22 cellular contexts compared by ENCODE assay signal in the genomic region with DNA sequence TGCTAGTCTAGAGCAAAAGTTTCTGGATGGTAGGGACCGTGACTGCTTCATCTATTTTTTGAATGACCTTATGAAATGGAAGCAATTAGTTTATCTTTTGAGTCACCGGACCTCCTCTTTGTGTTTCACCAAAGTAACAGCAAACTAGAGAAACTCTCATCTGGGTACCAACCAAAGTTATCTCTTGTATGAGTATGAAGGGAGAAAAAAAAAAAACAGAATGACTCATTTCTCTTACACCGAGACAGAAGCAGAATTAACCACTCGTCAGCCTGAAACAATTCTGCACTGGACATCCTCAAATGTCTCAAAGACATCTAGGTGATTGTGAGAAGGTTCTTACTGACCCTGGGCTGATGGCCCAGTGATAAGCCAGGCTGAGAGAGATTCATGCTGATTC. TPM values are rescaled to one million over a fixed set of nuclear protein-coding genes. Genes with fewer than 3 reads are reported as not detected.
A peak's percentile ranks its signal among the peaks of the same experiment; 100 is the strongest.
DNase-seq lines count a peak whose midpoint lies in the region; ATAC-seq and TF ChIP-seq lines count a peak whose summit lies in the region.
"Had no signal": no experiment of that assay in that cellular context is flagged by ENCODE, and none has a peak within 500 bp of the region (broad histone marks: within the 10 kb centered on the region; RNA-seq: fewer than 3 reads in every experiment).

No MANE protein-coding gene starts in this region.

- no peaks in the 10 kb centered on the region; the same call in 1 of the 2 replicates for H3K4me1 ChIP-seq in IMR-90 (ENCODE audit: control insufficient read depth, insufficient read depth, low read length)
- H3K4me1 ChIP-seq: prostate gland had no signal

- no peak overlapping the region for H3K27ac ChIP-seq in IMR-90 (ENCODE audit: insufficient read depth, low read length)
- H3K27ac ChIP-seq in brain microvascular endothelial cell = no peak overlapping the region
- H3K27ac ChIP-seq: coronary artery, HL-60, prostate gland, stomach had no signal

- H3K9me1 ChIP-seq in IMR-90 (ENCODE audit: insufficient read depth, low read length) = no peaks in the 10 kb centered on the region

- H2BK15ac ChIP-seq in IMR-90 (ENCODE audit: low read depth, low read length) = no peak overlapping the region

- POLR2A ChIA-PET in IMR-90 (lab: Charles Lee; ENCODE audit: unreplicated experiment) = no interaction called here

- no peak overlapping the region for H3K4me3 Mint-ChIP-seq in progenitor cell of endocrine pancreas (ENCODE audit: low read depth)
- H3K4me3 Mint-ChIP-seq: activated CD4-positive, alpha-beta T cell treated with anti-CD3 and anti-CD28 coated beads, Interleukin-2, amount 10 ng/mL, durations not matched to agents 24 days and 14 days; CD8-positive, alpha-beta memory T cell; immature natural killer cell; type B pancreatic cell had no signal

- ATAC-seq in IMR-90 (ENCODE audit: low read depth) (no peak), HG02840 (IDR thresholded peaks at IDR 0.05; ENCODE audit: low FRiP score, unreplicated experiment) (no peak)

- no peak overlapping the region for H3K14ac ChIP-seq in IMR-90 (replicated peaks; ENCODE audit: low read depth, low read length)

- BruUV-seq in IMR-90 (replicated peaks; lab: Mats Ljungman, UMichigan) = no TSS peak

- H3K4me3 ChIP-seq in GM06990 (replicated peaks; ENCODE audit: low read depth, low read length) (no peak overlapping the region), IMR-90 (ENCODE audit: insufficient read depth, low read depth, low read length) (no peak overlapping the region), brain microvascular endothelial cell (ENCODE audit: low read depth, low read length) (no peak overlapping the region)
- H3K4me3 ChIP-seq: coronary artery, MG63, prostate gland, stomach had no signal

- H3K79me1 ChIP-seq in IMR-90 (ENCODE audit: low read depth in 1 of 2, low read length in 2 of 2) = peaks cover 4 to 19% of the 10 kb centered on the region in 2 experiments; a peak in 3 of 4 replicates

- H3K18ac ChIP-seq in IMR-90 (ENCODE audit: low read depth, low read length) = no peak overlapping the region

- peak overlapping the region; percentile 41 for H3K27ac Mint-ChIP-seq in progenitor cell of endocrine pancreas
- H3K27ac Mint-ChIP-seq: activated CD4-positive, alpha-beta T cell treated with anti-CD3 and anti-CD28 coated beads, Interleukin-2, amount 10 ng/mL, durations not matched to agents 24 days and 14 days; type B pancreatic cell had no signal

- no peak overlapping the region for H3K9ac ChIP-seq in IMR-90 (ENCODE audit: low read depth, low read length)

- no peaks in the 10 kb centered on the region for H3K27me3 ChIP-seq in GM06990 (replicated peaks; ENCODE audit: control insufficient read depth, insufficient read depth, low read length)
- no peaks in the 10 kb centered on the region for H3K27me3 ChIP-seq in IMR-90 (ENCODE audit: control insufficient read depth, insufficient read depth, low read length)
- H3K27me3 ChIP-seq in brain microvascular endothelial cell (replicated peaks) = no peaks in the 10 kb centered on the region
- H3K27me3 ChIP-seq: MG63, stomach had no signal

- in situ Hi-C loops in IMR-90 (cut with MboI; ENCODE audit: low sequenced_read_pairs) (no loop called here), brain microvascular endothelial cell (cut with HindIII; ENCODE audit: low pct_ligation_motif_present, low sequenced_read_pairs) (no loop called here)

- no peaks in the 10 kb centered on the region for H4K20me1 ChIP-seq in IMR-90 (ENCODE audit: insufficient read depth, low read length)

- H2BK120ac ChIP-seq in IMR-90 (ENCODE audit: low read depth, low read length) = no peak overlapping the region

- no peaks in the 10 kb centered on the region for H3K4me1 Mint-ChIP-seq in progenitor cell of endocrine pancreas (ENCODE audit: low read depth)
- H3K4me1 Mint-ChIP-seq: activated CD4-positive, alpha-beta T cell treated with anti-CD3 and anti-CD28 coated beads, Interleukin-2, amount 10 ng/mL, durations not matched to agents 24 days and 14 days had no signal

- H3K27me3 Mint-ChIP-seq in progenitor cell of endocrine pancreas = no peaks in the 10 kb centered on the region
- H3K27me3 Mint-ChIP-seq: activated CD4-positive, alpha-beta T cell treated with anti-CD3 and anti-CD28 coated beads, Interleukin-2, amount 10 ng/mL, durations not matched to agents 24 days and 14 days; CD8-positive, alpha-beta memory T cell; IgD-negative memory B cell; type B pancreatic cell had no signal

- TF ChIP-seq RAD21 in IMR-90 (IDR thresholded peaks at IDR 0.05; ENCODE audit: low read length) = no peak

- H4K91ac ChIP-seq in IMR-90 (ENCODE audit: insufficient read depth, low read depth, low read length) = no peak overlapping the region

- H2AK9ac ChIP-seq in IMR-90 (replicated peaks; ENCODE audit: low read depth, low read length, poor library complexity) = no peak overlapping the region

- no peak overlapping the region for H2AFZ ChIP-seq in IMR-90 (replicated peaks; ENCODE audit: low read length, poor library complexity)

- H3K36me3 ChIP-seq in GM06990 (ENCODE audit: control insufficient read depth, insufficient read depth, low read length) = peaks cover 12% of the 10 kb centered on the region
- H3K36me3 ChIP-seq in IMR-90 (ENCODE audit: control insufficient read depth, insufficient read depth, low read length) = peaks cover 22% of the 10 kb centered on the region
- H3K36me3 ChIP-seq in brain microvascular endothelial cell (replicated peaks) = peaks cover 5% of the 10 kb centered on the region

- TF ChIP-seq CTCF in GM06990 (IDR thresholded peaks at IDR 0.05; ENCODE audit: insufficient read depth, low read length, poor library complexity, severe bottlenecking) (no peak), IMR-90 (conservative IDR thresholded peaks at IDR 0.05; ENCODE audit: low read depth, low read length) (no peak), brain microvascular endothelial cell (IDR thresholded peaks at IDR 0.05; ENCODE audit: low read depth, low read length, missing control alignments) (no peak), progenitor cell of endocrine pancreas (IDR thresholded peaks at IDR 0.05; ENCODE audit: unreplicated experiment) (no peak)

- H3K4me2 ChIP-seq in IMR-90 (ENCODE audit: low read depth, low read length) = no peak overlapping the region

- H3K36me3 Mint-ChIP-seq in progenitor cell of endocrine pancreas (ENCODE audit: insufficient read depth) = peaks cover 51% of the 10 kb centered on the region

- CTCF ChIA-PET in IMR-90 (lab: Yijun Ruan, JAX) = no interaction called here

- peaks cover 6% of the 10 kb centered on the region for H3K9me3 ChIP-seq in IMR-90 (ENCODE audit: control insufficient read depth, insufficient read depth, low read length)
- H3K9me3 ChIP-seq: MG63, prostate gland had no signal

- no peak for TF ChIP-seq POLR2A in IMR-90 (IDR thresholded peaks at IDR 0.05; ENCODE audit: low read depth, low read length)

- H4K8ac ChIP-seq in IMR-90 (ENCODE audit: low read depth in 2 of 2, low read length in 2 of 2) = no peak overlapping the region

- no peak overlapping the region for H3K23ac ChIP-seq in IMR-90 (ENCODE audit: low read depth, low read length)

- H2BK5ac ChIP-seq in IMR-90 (ENCODE audit: low read depth, low read length, poor library complexity, severe bottlenecking) = no peak overlapping the region

- no peak overlapping the region for H3K56ac ChIP-seq in IMR-90 (ENCODE audit: extremely low read depth, insufficient read depth, low read length)

- intact Hi-C loops in IMR-90 (cut with micrococcal nuclease) = no loop called here

- no peak overlapping the region for H3K4ac ChIP-seq in IMR-90 (ENCODE audit: low read depth, low read length)

- no peak overlapping the region for H2AK5ac ChIP-seq in IMR-90 (ENCODE audit: low read depth, low read length)

- H3K9me3 Mint-ChIP-seq in progenitor cell of endocrine pancreas (ENCODE audit: low read depth) = peaks cover 3% of the 10 kb centered on the region
- H3K9me3 Mint-ChIP-seq: type B pancreatic cell had no signal

- WGBS in IMR-90 (ENCODE audit: extremely low coverage in 2 of 2, insufficient read length in 1 of 2), 2 experiments = no CpG with 5 or more reads among the region's 4 CpGs

- dilution Hi-C loops in IMR-90 (cut with HindIII; ENCODE audit: low sequenced_read_pairs, unreplicated experiment) = no loop called here

- DNase-seq in GM06990 (ENCODE audit: extremely low read depth, insufficient read length) (peak; percentile 12), IMR-90 (peak; percentile 29), brain microvascular endothelial cell (peak; percentile 6), progenitor cell of endocrine pancreas (ENCODE audit: low spot score, unreplicated experiment) (no peak), cerebellar nuclear complex (lab: John Stamatoyannopoulos, UW) (no peak), T1000 (lab: John Stamatoyannopoulos, UW) (no peak)
- DNase-seq: activated CD4-positive, alpha-beta T cell treated with anti-CD3 and anti-CD28 coated beads, Interleukin-2, amount 10 ng/mL, durations not matched to agents 24 days and 14 days; activated CD8-positive, alpha-beta memory T cell treated with anti-CD3 and anti-CD28 coated beads, Interleukin-2, amount 50 U/mL, for 48 hours; activated gamma-delta T cell; aorta; CD8-positive, alpha-beta memory T cell; DMS53; immature natural killer cell; MG63; NCI-H69; stomach had no signal

- no peak overlapping the region for H2BK20ac ChIP-seq in IMR-90 (ENCODE audit: low read depth, low read length)

- no peak overlapping the region for H4K5ac ChIP-seq in IMR-90 (ENCODE audit: low read depth, low read length)

TF ChIP-seq in IMR-90, 13 proteins besides CTCF, POLR2A, EP300 and RAD21 (continues in another document):
- TF ChIP-seq, protein P1, sequence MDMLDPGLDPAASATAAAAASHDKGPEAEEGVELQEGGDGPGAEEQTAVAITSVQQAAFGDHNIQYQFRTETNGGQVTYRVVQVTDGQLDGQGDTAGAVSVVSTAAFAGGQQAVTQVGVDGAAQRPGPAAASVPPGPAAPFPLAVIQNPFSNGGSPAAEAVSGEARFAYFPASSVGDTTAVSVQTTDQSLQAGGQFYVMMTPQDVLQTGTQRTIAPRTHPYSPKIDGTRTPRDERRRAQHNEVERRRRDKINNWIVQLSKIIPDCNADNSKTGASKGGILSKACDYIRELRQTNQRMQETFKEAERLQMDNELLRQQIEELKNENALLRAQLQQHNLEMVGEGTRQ (IDR thresholded peaks at IDR 0.05; ENCODE audit: low read depth, low read length) = no peak
- TF ChIP-seq MAZ (IDR thresholded peaks at IDR 0.05; ENCODE audit: borderline replicate concordance, low read depth, low read length) = no peak

RNA-seq across cellular contexts. Expression of gene ZNF100, which starts 18.3 kb away (rescaled TPM):
- 5.9 and 6.7 TPM in 2 replicates for total RNA-seq in IMR-90 (2012; rRNA removed)
- 1.6 and 2.2 TPM in 2 replicates for polyA plus RNA-seq in IMR-90 (2012; rRNA removed)
- 0.08 and 0.21 TPM in 2 replicates for polyA plus RNA-seq in IMR-90 (2012; cell fraction: cytosol; rRNA removed)
- 0.70 and 6.2 TPM in 2 replicates for polyA plus RNA-seq in IMR-90 (2012; cell fraction: nucleus; rRNA removed; ENCODE audit: low replicate concordance)
- 33.3 and 34.7 TPM in 2 replicates for total RNA-seq in progenitor cell of endocrine pancreas

Comparison
In these comparisons a context has a peak if more than half of its experiments do, and no peak if none do; other contexts are left out.
1. DNase-seq: peak in GM06990 (single experiment), IMR-90 (single experiment) and brain microvascular endothelial cell (single experiment); none in progenitor cell of endocrine pancreas (single experiment), cerebellar nuclear complex (0 of 2) and T1000 (single experiment).